Comparison of ENCODE assay signal across 8 cellular contexts in genomic region chr10:100730739-100731602, GRCh38. TPM values are rescaled to one million over a fixed set of nuclear protein-coding genes. Genes with fewer than 3 reads are reported as not detected.
A peak's percentile ranks its signal among the peaks of the same experiment; 100 is the strongest.
DNase-seq lines count a peak whose midpoint lies in the region; ATAC-seq and TF ChIP-seq lines count a peak whose summit lies in the region.

No MANE protein-coding gene starts in this region.

- no peak overlapping the region for H3K18ac ChIP-seq in trophoblast cell (ENCODE audit: low read length)

- H2AFZ ChIP-seq in trophoblast cell (ENCODE audit: insufficient read depth, low read length, poor library complexity) = no peak overlapping the region

- H3K9ac ChIP-seq in ES-I3 (ENCODE audit: low read depth, low read length) (peak overlapping the region; percentile 6; the same call in 1 of the 2 replicates), trophoblast cell (ENCODE audit: low read length) (no peak overlapping the region)

- peak; percentile 76 for ATAC-seq in GM21529 (IDR thresholded peaks at IDR 0.05; ENCODE audit: unreplicated experiment)

- H3K4ac ChIP-seq in trophoblast cell (ENCODE audit: low read depth, low read length) = no peak overlapping the region

- no peak overlapping the region for H2AK5ac ChIP-seq in trophoblast cell (ENCODE audit: low read length)

- no peak for TF ChIP-seq POLR2A in NB4 (IDR thresholded peaks at IDR 0.05; ENCODE audit: extremely low read depth, insufficient read length)

- H2BK120ac ChIP-seq in trophoblast cell (ENCODE audit: insufficient read depth, low read length, poor library complexity) = no peak overlapping the region

- H2BK12ac ChIP-seq in trophoblast cell (ENCODE audit: low read length) = no peak overlapping the region

- POLR2A ChIA-PET in HEK293T (lab: Yijun Ruan, JAX) = no interaction called here

- no peak for TF ChIP-seq CTCF in NB4 (IDR thresholded peaks at IDR 0.05; ENCODE audit: low read depth, low read length)

- no peak overlapping the region for H4K91ac ChIP-seq in trophoblast cell (ENCODE audit: low read depth, low read length)

- peak; percentile 73 for DNase-seq in NB4 (ENCODE audit: low read depth)
- peak; percentile 81 to 86 for DNase-seq in trophoblast cell
- DNase-seq in effector CD8-positive, alpha-beta T cell (lab: John Stamatoyannopoulos, UW) = no peak
- no peak for DNase-seq in HEK293T (ENCODE audit: extremely low spot score)
- DNase-seq in medulla oblongata (ENCODE audit: extremely low spot score) = no peak

- H3K9me3 ChIP-seq in ES-I3 (ENCODE audit: control insufficient read depth, insufficient read depth, low read length) (no peaks in the 10 kb centered on the region), ectodermal cell (ENCODE audit: control insufficient read depth, low read length) (no peaks in the 10 kb centered on the region), trophoblast cell (ENCODE audit: insufficient read depth, low read depth, low read length) (peaks cover 8% of the 10 kb centered on the region)

- H3K4me2 ChIP-seq in trophoblast cell (ENCODE audit: low read length) = peak overlapping the region; percentile 16

- no peak overlapping the region for H3K23ac ChIP-seq in trophoblast cell (ENCODE audit: low read length)

- H3K79me2 ChIP-seq in trophoblast cell (ENCODE audit: control insufficient read depth, insufficient read depth, low read length, poor library complexity) = no peaks in the 10 kb centered on the region

- peaks cover 100% of the 10 kb centered on the region for H3K27me3 ChIP-seq in ectodermal cell (ENCODE audit: control insufficient read depth, insufficient read depth, low read length, poor library complexity, severe bottlenecking)
- H3K27me3 ChIP-seq in trophoblast cell (ENCODE audit: insufficient read depth, low read length) = peaks cover 86% of the 10 kb centered on the region

- H4K12ac ChIP-seq in trophoblast cell (ENCODE audit: low read depth, low read length) = no peak overlapping the region

- CTCF ChIA-PET in HEK293T (lab: Yijun Ruan, JAX) = interaction anchor here (0.6 kb wide), 1 partner anchor 103 kb away, joined by 6 read pairs; no protein-coding TSS in a partner anchor

- H3K36me3 ChIP-seq in ES-I3 (ENCODE audit: insufficient read depth, low read length) (no peaks in the 10 kb centered on the region), ectodermal cell (ENCODE audit: control insufficient read depth, insufficient read depth, low read length) (no peaks in the 10 kb centered on the region), trophoblast cell (ENCODE audit: control insufficient read depth in 1 of 2, insufficient read depth in 2 of 2, low read length in 2 of 2) (no peaks in the 10 kb centered on the region)

- H3K4me3 ChIP-seq in NB4 (ENCODE audit: low read depth, low read length) = no peak overlapping the region
- peak overlapping the region; percentile 10 for H3K4me3 ChIP-seq in ectodermal cell (ENCODE audit: insufficient read depth, low read depth, low read length)
- H3K4me3 ChIP-seq in trophoblast cell (ENCODE audit: low read depth, low read length) = no peak overlapping the region

- H3K79me1 ChIP-seq in trophoblast cell (ENCODE audit: low read length) = no peaks in the 10 kb centered on the region

- no peak overlapping the region for H2BK5ac ChIP-seq in trophoblast cell (ENCODE audit: low read depth, low read length, poor library complexity)

- 1% methylated on average over 57 of the region's 57 CpGs for whole genome bisulfite sequencing in ectodermal cell, 2 experiments
- no CpG with 5 or more reads among the region's 57 CpGs for WGBS in trophoblast cell (ENCODE audit: extremely low coverage, insufficient coverage, insufficient read length)

- no peak overlapping the region for H4K8ac ChIP-seq in trophoblast cell (ENCODE audit: low read depth, low read length)

- H3K27ac ChIP-seq in ectodermal cell (ENCODE audit: insufficient read depth, low read depth, low read length, poor library complexity, severe bottlenecking) (no peak overlapping the region), trophoblast cell (ENCODE audit: low read depth, low read length) (no peak overlapping the region)

- no peak overlapping the region for H3K14ac ChIP-seq in trophoblast cell (ENCODE audit: low read length)

- H3K4me1 ChIP-seq in ES-I3 (ENCODE audit: insufficient read depth, low read length) (peaks cover 16% of the 10 kb centered on the region; the same call in 1 of the 2 replicates), ectodermal cell (ENCODE audit: control insufficient read depth, insufficient read depth, low read length) (peaks cover 26% of the 10 kb centered on the region), trophoblast cell (ENCODE audit: control insufficient read depth in 1 of 2, insufficient read depth in 2 of 2, low read length in 2 of 2) (peaks cover 0 to 3% of the 10 kb centered on the region in 2 experiments)

TF ChIP-seq in HEK293T, 16 proteins besides CTCF, POLR2A, EP300 and RAD21:
- no peak for TF ChIP-seq SUZ12 (IDR thresholded peaks at IDR 0.05)

RNA-seq across cellular contexts. Expression of gene PAX2, which starts 14.4 kb away (rescaled TPM):
- 6.7 TPM for polyA plus RNA-seq in ectodermal cell (2013, experiment 1 of 4)
- polyA plus RNA-seq in ectodermal cell (2013, experiment 2 of 4) = 6.2 TPM
- polyA plus RNA-seq in ectodermal cell (2013, experiment 3 of 4) = 4.1 TPM
- polyA plus RNA-seq in ectodermal cell (2013, experiment 4 of 4) = 2.4 TPM
- 0.01 TPM in 1 of 2 replicates, not detected in the other for polyA plus RNA-seq in trophoblast cell (2013)

Comparison
In these comparisons a context has a peak if more than half of its experiments do, and no peak if none do; other contexts are left out.
1. DNase-seq: peak in NB4 (single experiment) and trophoblast cell (2 of 2); none in effector CD8-positive, alpha-beta T cell (single experiment), HEK293T (single experiment) and medulla oblongata (single experiment).